Comparison of ENCODE assay signal across 22 cellular contexts in genomic region chr15:77416954-77417353, GRCh38. TPM values are rescaled to one million over a fixed set of nuclear protein-coding genes. Genes with fewer than 3 reads are reported as not detected.
DNase-seq lines count a peak whose midpoint lies in the region; ATAC-seq, FAIRE-seq and TF ChIP-seq lines count a peak whose summit lies in the region.
"Had no signal": no experiment of that assay in that cellular context is flagged by ENCODE, and none has a peak within 500 bp of the region (broad histone marks: within the 10 kb centered on the region; RNA-seq: fewer than 3 reads in every experiment).

No MANE protein-coding gene starts in this region.

- H3K79me2 ChIP-seq in HepG2 (ENCODE audit: insufficient read depth, low read length) (peaks cover 76% of the 10 kb centered on the region), hepatocyte (peaks cover 83% of the 10 kb centered on the region)

- peaks cover 9% of the 10 kb centered on the region; the same call in 1 of the 2 replicates for H4K20me1 ChIP-seq in HepG2 (ENCODE audit: insufficient read depth, low read length)
- peaks cover 8% of the 10 kb centered on the region for H4K20me1 ChIP-seq in hepatocyte (ENCODE audit: insufficient read depth, poor library complexity, severe bottlenecking)

- no peak for TF ChIP-seq RAD21 in HepG2 (CRISPR knock-in tag; IDR thresholded peaks at IDR 0.05)

- no peak for TF ChIP-seq CTCF in HepG2 (CRISPR knock-in tag; IDR thresholded peaks at IDR 0.05)
- TF ChIP-seq CTCF in right lobe of liver (IDR thresholded peaks at IDR 0.05): no peak
- no peak for TF ChIP-seq CTCF in RWPE2 (IDR thresholded peaks at IDR 0.05; ENCODE audit: poor library complexity, severe bottlenecking)
- no peak for TF ChIP-seq CTCF in hepatocyte (IDR thresholded peaks at IDR 0.05; ENCODE audit: poor library complexity)

- no peak for FAIRE-seq in HepG2 (lab: Jason Lieb, UNC)
- no peak for FAIRE-seq in frontal cortex (lab: Jason Lieb, UNC)
- FAIRE-seq: GM18507 had no signal

- CTCF ChIA-PET in HepG2 (lab: Yijun Ruan, JAX; ENCODE audit: low intra/inter-chr PET ratio, low total read pairs): no interaction called here

- H3K4me1 ChIP-seq in HepG2 (ENCODE audit: insufficient read depth, low read length) (peaks cover 33% of the 10 kb centered on the region), right lobe of liver (peaks cover 0 to 6% (median 3%) of the 10 kb centered on the region in 4 donors), RWPE2 (ENCODE audit: insufficient read depth, poor library complexity, severe bottlenecking) (peaks cover 17% of the 10 kb centered on the region), hepatocyte (ENCODE audit: insufficient read depth) (peaks cover 4% of the 10 kb centered on the region)

- intact Hi-C loops in HepG2 (cut with micrococcal nuclease; ENCODE audit: unreplicated experiment) (no loop called here), right lobe of liver (cut with DNase I) (no loop called here)

- H3K9me3 ChIP-seq in HepG2 (ENCODE audit: low read length): no peaks in the 10 kb centered on the region
- H3K9me3 ChIP-seq in right lobe of liver: no peaks in the 10 kb centered on the region
- H3K9me3 ChIP-seq in RWPE2 (ENCODE audit: severe bottlenecking): no peaks in the 10 kb centered on the region
- no peaks in the 10 kb centered on the region for H3K9me3 ChIP-seq in hepatocyte (ENCODE audit: low read depth)
- H3K9me3 ChIP-seq: tibial nerve had no signal

- H3K9me2 ChIP-seq in hepatocyte (replicated peaks; ENCODE audit: insufficient read depth): no peaks in the 10 kb centered on the region

- no peaks in the 10 kb centered on the region for H3K36me3 ChIP-seq in HepG2 (replicated peaks in 1 of 2; ENCODE audit: control insufficient read depth in 1 of 2, insufficient read depth in 2 of 2, low read length in 2 of 2)
- no peaks in the 10 kb centered on the region for H3K36me3 ChIP-seq in right lobe of liver
- no peaks in the 10 kb centered on the region for H3K36me3 ChIP-seq in RWPE2 (ENCODE audit: low read depth)
- no peaks in the 10 kb centered on the region for H3K36me3 ChIP-seq in hepatocyte (replicated peaks; ENCODE audit: insufficient read depth, low read depth)
- H3K36me3 ChIP-seq: tibial nerve had no signal

- in situ Hi-C loops in HepG2 (cut with HindIII; ENCODE audit: extremely low pct_ligation_motif_present, low pct_unique_long_range_greater_than_20kb): no loop called here

- no peak overlapping the region for H3K9ac ChIP-seq in HepG2 (ENCODE audit: insufficient read depth, low read depth, low read length)
- H3K9ac ChIP-seq: KMS-11 had no signal

- no peak for ATAC-seq in HepG2
- no peak for ATAC-seq in right lobe of liver
- peak; percentile 19; the same call in 2 of the 3 replicates for ATAC-seq in RWPE2 (ENCODE audit: low read depth)
- ATAC-seq in GM21717 (IDR thresholded peaks at IDR 0.05; ENCODE audit: unreplicated experiment): no peak
- ATAC-seq: activated CD8-positive, alpha-beta memory T cell treated with anti-CD3 and anti-CD28 coated beads, Interleukin-2, amount 10 ng/mL, durations not matched to agents 7 days and 5 days; activated T-helper 17 cell treated with anti-CD3 and anti-CD28 coated beads, Interleukin-2, amount 50 U/mL, for 72 hours; stimulated activated naive B cell treated with anti-CD40 and anti-IgM and Interleukin-4, amounts not matched to agents 10 μg/mL and 1 μg/mL and 100 μg/mL, for 72 hours had no signal

- H3K4me3 ChIP-seq in HepG2 (replicated peaks in 1 of 3; ENCODE audit: insufficient read depth in 1 of 3, low read depth in 2 of 3, low read length in 3 of 3): no peak overlapping the region
- no peak overlapping the region for H3K4me3 ChIP-seq in right lobe of liver
- H3K4me3 ChIP-seq in RWPE2 (ENCODE audit: severe bottlenecking): no peak overlapping the region
- no peak overlapping the region for H3K4me3 ChIP-seq in hepatocyte
- H3K4me3 ChIP-seq: tibial nerve had no signal

- DNase-seq in HepG2 (ENCODE audit: low spot score) (no peak), right lobe of liver (no peak), RWPE2 (ENCODE audit: low spot score) (no peak), hepatocyte (ENCODE audit: low spot score) (no peak), LoVo (ENCODE audit: low spot score) (no peak), DMS114 treated with DMSO at 0.1 percent for 48 hours (lab: John Stamatoyannopoulos, UW; ENCODE audit: unreplicated experiment) (no peak), frontal cortex (ENCODE audit: low spot score in 2 of 2) (no peak)
- DNase-seq: activated CD4-positive, CD25-positive, alpha-beta regulatory T cell treated with anti-CD3 and anti-CD28 coated beads, Interleukin-2, amount 50 U/mL, for 72 hours; activated CD8-positive, alpha-beta memory T cell treated with anti-CD3 and anti-CD28 coated beads, Interleukin-2, amount 10 ng/mL, durations not matched to agents 7 days and 5 days; caudate nucleus; CD8-positive, alpha-beta memory T cell; H9; hippocampal formation; kidney; NCI-H1105 treated with DMSO at 0.1 percent for 48 hours; stimulated activated naive B cell treated with anti-CD40 and anti-IgM and Interleukin-4, amounts not matched to agents 10 μg/mL and 1 μg/mL and 100 μg/mL, for 72 hours; T1000 had no signal

- no peaks in the 10 kb centered on the region; a peak in 2 of 5 replicates for H3K27me3 ChIP-seq in HepG2 (ENCODE audit: control insufficient read depth in 1 of 2, insufficient read depth in 2 of 2, low read length in 2 of 2)
- no peaks in the 10 kb centered on the region for H3K27me3 ChIP-seq in right lobe of liver
- no peaks in the 10 kb centered on the region for H3K27me3 ChIP-seq in RWPE2 (ENCODE audit: insufficient read depth, poor library complexity, severe bottlenecking)
- no peaks in the 10 kb centered on the region for H3K27me3 ChIP-seq in hepatocyte
- H3K27me3 ChIP-seq: tibial nerve had no signal

- H2AFZ ChIP-seq in HepG2 (ENCODE audit: low read length) (no peak overlapping the region), hepatocyte (no peak overlapping the region)

- no peak overlapping the region for H3K4me2 ChIP-seq in HepG2 (ENCODE audit: low read depth, low read length)
- peak overlapping the region; percentile 78 for H3K4me2 ChIP-seq in hepatocyte
- H3K4me2 ChIP-seq: KMS-11 had no signal

- WGBS in HepG2 (ENCODE audit: low lambda C conversion rate): 63% methylated on average over 1 of the region's 1 CpG
- WGBS in right lobe of liver (ENCODE audit: insufficient coverage, low coverage, low lambda C conversion rate, missing lambda C conversion rate): 100% methylated on average over 1 of the region's 1 CpG
- 0% methylated on average over 1 of the region's 1 CpG for WGBS in hepatocyte (ENCODE audit: low lambda C conversion rate, missing lambda C conversion rate)

- TF ChIP-seq EP300 in HepG2 (IDR thresholded peaks at IDR 0.05; ENCODE audit: low read depth in 2 of 2, low read length in 2 of 2) (no peak), HepG2 (CRISPR knock-in tag; IDR thresholded peaks at IDR 0.05; ENCODE audit: borderline replicate concordance) (no peak)

- TF ChIP-seq POLR2A in HepG2 (IDR thresholded peaks at IDR 0.05; ENCODE audit: insufficient read depth in 1 of 2, low read depth in 2 of 2, low read length in 2 of 2) (no peak), right lobe of liver (IDR thresholded peaks at IDR 0.05) (no peak)

- no TSS peak for BruUV-seq in HepG2 (replicated peaks; lab: Mats Ljungman, UMichigan)

- H3K27ac ChIP-seq in HepG2 (ENCODE audit: extremely low read length, insufficient read depth, low read length) (no peak overlapping the region), right lobe of liver (no peak overlapping the region), RWPE2 (ENCODE audit: poor library complexity, severe bottlenecking) (no peak overlapping the region), hepatocyte (no peak overlapping the region)
- H3K27ac ChIP-seq: KMS-11 had no signal

- POLR2A ChIA-PET in HepG2 (lab: Yijun Ruan, JAX): no interaction called here

RNA-seq across cellular contexts. Expression of gene PEAK1, which starts 3.0 kb away (rescaled TPM):
- total RNA-seq in HepG2 (2016; rRNA removed; fragmentation: Illumina TruSeq; extraction: Trizol) (6.0 and 12.5 TPM in 2 replicates), right lobe of liver (10 to 100 TPM in 3 of 6 experiments, 1 to 10 TPM in 3; 5.9 to 18.4 (median 10.1) TPM), hepatocyte (27.1 and 30.1 TPM in 2 replicates), frontal cortex (15.9 TPM)
- 17.0 and 22.1 TPM in 2 replicates for total RNA-seq in HepG2 (2016; cell fraction: cytosol; rRNA removed; fragmentation: Illumina TruSeq; extraction: Trizol; ENCODE audit: low read depth)
- total RNA-seq in HepG2 (2016; cell fraction: insoluble cytoplasmic fraction; rRNA removed; fragmentation: Illumina TruSeq; extraction: Trizol): 6.4 and 9.4 TPM in 2 replicates
- total RNA-seq in HepG2 (2016; cell fraction: membrane; rRNA removed; fragmentation: Illumina TruSeq; extraction: Trizol): 10.5 and 10.6 TPM in 2 replicates
- total RNA-seq in HepG2 (2016; cell fraction: nucleus; rRNA removed; fragmentation: Illumina TruSeq; extraction: Trizol): 16.8 and 18.4 TPM in 2 replicates
- polyA plus RNA-seq in HepG2 (2011; rRNA removed) (6.6 and 6.8 TPM in 2 replicates), hepatocyte (5.2 and 8.1 TPM in 2 replicates)
- 3.1 and 3.9 TPM in 2 replicates for polyA plus RNA-seq in HepG2 (2011; cell fraction: cytosol; rRNA removed)
- 8.4 and 11.3 TPM in 2 replicates for polyA plus RNA-seq in HepG2 (2011; cell fraction: nucleus; rRNA removed)
- polyA plus RNA-seq in HepG2 (2012): 7.0 and 8.8 TPM in 2 replicates
- 0.48 and 0.61 TPM in 2 replicates for polyA plus RNA-seq in HepG2 (2016; cell fraction: cytosol; fragmentation: Illumina TruSeq; extraction: Trizol; ENCODE audit: low read depth)
- 3.3 and 4.2 TPM in 2 replicates for polyA plus RNA-seq in HepG2 (2016; cell fraction: insoluble cytoplasmic fraction; fragmentation: Illumina TruSeq; extraction: Trizol; ENCODE audit: low read depth)
- 0.41 and 0.84 TPM in 2 replicates for polyA plus RNA-seq in HepG2 (2016; cell fraction: membrane; fragmentation: Illumina TruSeq; extraction: Trizol; ENCODE audit: low read depth)
- polyA plus RNA-seq in HepG2 (2016; cell fraction: nucleus; fragmentation: Illumina TruSeq; extraction: Trizol; ENCODE audit: insufficient read depth, low read depth): 16.4 and 16.7 TPM in 2 replicates
- polyA minus RNA-seq in HepG2 (2011; rRNA and poly(A)+ RNA removed; ENCODE audit: low replicate concordance): 13.7 and 19.8 TPM in 2 replicates
- polyA minus RNA-seq in HepG2 (2011; cell fraction: cytosol; rRNA and poly(A)+ RNA removed): 10.9 and 16.0 TPM in 2 replicates
- 35.5 and 39.5 TPM in 2 replicates for polyA minus RNA-seq in HepG2 (2011; cell fraction: nucleus; rRNA and poly(A)+ RNA removed)

RNA-seq across cellular contexts. Expression of gene HMG20A, which starts 3.7 kb away (rescaled TPM):
- total RNA-seq in HepG2 (2016; rRNA removed; fragmentation: Illumina TruSeq; extraction: Trizol) (28.0 and 39.7 TPM in 2 replicates), right lobe of liver (10 to 100 TPM; 14.6 to 21.1 (median 19.5) TPM), hepatocyte (35.0 and 37.6 TPM in 2 replicates), frontal cortex (48.9 TPM)
- 3.7 and 5.0 TPM in 2 replicates for total RNA-seq in HepG2 (2016; cell fraction: cytosol; rRNA removed; fragmentation: Illumina TruSeq; extraction: Trizol; ENCODE audit: low read depth)
- 28.9 and 36.4 TPM in 2 replicates for total RNA-seq in HepG2 (2016; cell fraction: insoluble cytoplasmic fraction; rRNA removed; fragmentation: Illumina TruSeq; extraction: Trizol)
- total RNA-seq in HepG2 (2016; cell fraction: membrane; rRNA removed; fragmentation: Illumina TruSeq; extraction: Trizol): 10.3 and 10.6 TPM in 2 replicates
- 20.2 and 31.6 TPM in 2 replicates for total RNA-seq in HepG2 (2016; cell fraction: nucleus; rRNA removed; fragmentation: Illumina TruSeq; extraction: Trizol)
- polyA plus RNA-seq in HepG2 (2011; rRNA removed) (27.4 and 35.2 TPM in 2 replicates), hepatocyte (20.3 and 23.3 TPM in 2 replicates)
- 21.0 and 23.7 TPM in 2 replicates for polyA plus RNA-seq in HepG2 (2011; cell fraction: cytosol; rRNA removed)
- 23.0 and 26.1 TPM in 2 replicates for polyA plus RNA-seq in HepG2 (2011; cell fraction: nucleus; rRNA removed)
- 17.5 and 20.8 TPM in 2 replicates for polyA plus RNA-seq in HepG2 (2012)
- 1.5 and 1.9 TPM in 2 replicates for polyA plus RNA-seq in HepG2 (2016; cell fraction: cytosol; fragmentation: Illumina TruSeq; extraction: Trizol; ENCODE audit: low read depth)
- 35.6 and 37.6 TPM in 2 replicates for polyA plus RNA-seq in HepG2 (2016; cell fraction: insoluble cytoplasmic fraction; fragmentation: Illumina TruSeq; extraction: Trizol; ENCODE audit: low read depth)
- polyA plus RNA-seq in HepG2 (2016; cell fraction: membrane; fragmentation: Illumina TruSeq; extraction: Trizol; ENCODE audit: low read depth): 5.9 and 6.7 TPM in 2 replicates
- 29.4 and 36.9 TPM in 2 replicates for polyA plus RNA-seq in HepG2 (2016; cell fraction: nucleus; fragmentation: Illumina TruSeq; extraction: Trizol; ENCODE audit: insufficient read depth, low read depth)
- 36.6 and 54.0 TPM in 2 replicates for polyA minus RNA-seq in HepG2 (2011; rRNA and poly(A)+ RNA removed; ENCODE audit: low replicate concordance)
- polyA minus RNA-seq in HepG2 (2011; cell fraction: cytosol; rRNA and poly(A)+ RNA removed): 36.0 and 37.3 TPM in 2 replicates
- 38.5 and 47.0 TPM in 2 replicates for polyA minus RNA-seq in HepG2 (2011; cell fraction: nucleus; rRNA and poly(A)+ RNA removed)
